ENCODE assay signal across 2 cellular contexts in the genomic region with DNA sequence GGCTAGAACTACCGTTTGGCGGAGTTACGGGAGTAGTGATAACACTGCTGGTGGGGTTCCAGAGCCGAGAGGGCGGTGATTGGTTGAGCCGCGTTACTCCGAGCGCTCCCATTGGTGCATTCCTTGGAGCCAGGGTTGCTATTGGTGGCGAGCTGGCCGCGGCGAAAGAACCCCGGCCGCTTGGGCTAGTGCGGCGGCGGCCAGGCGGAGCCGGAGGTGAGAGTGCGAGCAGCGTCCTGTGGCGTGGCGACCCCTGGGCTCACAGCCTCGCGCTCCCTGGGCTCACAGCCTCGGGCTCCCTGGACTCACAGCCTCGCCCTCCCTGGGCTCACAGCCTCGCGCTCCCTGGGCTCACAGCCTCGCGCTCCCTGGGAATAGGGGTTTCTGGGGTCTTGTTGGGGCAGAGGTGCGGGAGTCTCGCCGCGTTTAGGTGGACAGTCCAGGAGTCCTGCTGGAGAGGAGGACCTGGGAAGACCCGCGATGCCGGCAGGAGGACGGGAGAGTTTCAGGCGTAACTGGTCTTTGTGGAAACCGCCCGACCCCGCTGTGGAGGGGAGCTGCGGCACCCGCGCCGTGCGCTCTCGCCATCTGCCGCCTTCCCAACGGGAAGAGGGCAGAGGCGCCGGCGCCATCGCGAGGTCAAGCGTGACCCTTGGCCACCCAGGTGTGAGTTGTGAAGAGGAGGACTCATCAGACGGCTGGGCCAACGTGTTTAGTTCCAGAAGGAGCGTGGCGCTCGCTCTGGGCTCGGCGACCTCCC.
TF ChIP-seq lines count a peak whose summit lies in the region.

No MANE protein-coding gene starts in this region.

TF ChIP-seq in SK-N-SH, 30 proteins besides CTCF, POLR2A, EP300 and RAD21:
- TF ChIP-seq RFX5 (IDR thresholded peaks at IDR 0.05; ENCODE audit: low read length) = no peak
- TF ChIP-seq TCF12 (IDR thresholded peaks at IDR 0.05) = no peak
- no peak for TF ChIP-seq PBX3 (IDR thresholded peaks at IDR 0.05)
- TF ChIP-seq, protein P1, sequence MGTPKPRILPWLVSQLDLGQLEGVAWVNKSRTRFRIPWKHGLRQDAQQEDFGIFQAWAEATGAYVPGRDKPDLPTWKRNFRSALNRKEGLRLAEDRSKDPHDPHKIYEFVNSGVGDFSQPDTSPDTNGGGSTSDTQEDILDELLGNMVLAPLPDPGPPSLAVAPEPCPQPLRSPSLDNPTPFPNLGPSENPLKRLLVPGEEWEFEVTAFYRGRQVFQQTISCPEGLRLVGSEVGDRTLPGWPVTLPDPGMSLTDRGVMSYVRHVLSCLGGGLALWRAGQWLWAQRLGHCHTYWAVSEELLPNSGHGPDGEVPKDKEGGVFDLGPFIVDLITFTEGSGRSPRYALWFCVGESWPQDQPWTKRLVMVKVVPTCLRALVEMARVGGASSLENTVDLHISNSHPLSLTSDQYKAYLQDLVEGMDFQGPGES (IDR thresholded peaks at IDR 0.05; ENCODE audit: low read depth, low read length) = no peak
- TF ChIP-seq FOSL2 (IDR thresholded peaks at IDR 0.05; ENCODE audit: borderline replicate concordance, low read depth) = no peak
- TF ChIP-seq POLR2AphosphoS5 (IDR thresholded peaks at IDR 0.05; ENCODE audit: low read depth, low read length) = no peak
- TF ChIP-seq, protein P2, sequence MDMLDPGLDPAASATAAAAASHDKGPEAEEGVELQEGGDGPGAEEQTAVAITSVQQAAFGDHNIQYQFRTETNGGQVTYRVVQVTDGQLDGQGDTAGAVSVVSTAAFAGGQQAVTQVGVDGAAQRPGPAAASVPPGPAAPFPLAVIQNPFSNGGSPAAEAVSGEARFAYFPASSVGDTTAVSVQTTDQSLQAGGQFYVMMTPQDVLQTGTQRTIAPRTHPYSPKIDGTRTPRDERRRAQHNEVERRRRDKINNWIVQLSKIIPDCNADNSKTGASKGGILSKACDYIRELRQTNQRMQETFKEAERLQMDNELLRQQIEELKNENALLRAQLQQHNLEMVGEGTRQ (IDR thresholded peaks at IDR 0.05; ENCODE audit: borderline replicate concordance, low read depth, low read length) = no peak

TF ChIP-seq in SK-N-SH treated with all-trans-retinoic acid at 6 μM for 48 hours, 23 proteins besides CTCF, POLR2A, EP300 and RAD21:
- no peak for TF ChIP-seq OSR1 (CRISPR knock-in tag; IDR thresholded peaks at IDR 0.05)
- no peak for TF ChIP-seq GLIS3 (CRISPR knock-in tag; IDR thresholded peaks at IDR 0.05)
- TF ChIP-seq CSRNP3 (CRISPR knock-in tag; IDR thresholded peaks at IDR 0.05) = no peak
- no peak for TF ChIP-seq RARB (CRISPR knock-in tag; IDR thresholded peaks at IDR 0.05)
- no peak for TF ChIP-seq ESRRG (CRISPR knock-in tag; IDR thresholded peaks at IDR 0.05)
- TF ChIP-seq ARNTL (CRISPR knock-in tag; IDR thresholded peaks at IDR 0.05; ENCODE audit: borderline replicate concordance, low read depth) = no peak
- TF ChIP-seq, protein P3, sequence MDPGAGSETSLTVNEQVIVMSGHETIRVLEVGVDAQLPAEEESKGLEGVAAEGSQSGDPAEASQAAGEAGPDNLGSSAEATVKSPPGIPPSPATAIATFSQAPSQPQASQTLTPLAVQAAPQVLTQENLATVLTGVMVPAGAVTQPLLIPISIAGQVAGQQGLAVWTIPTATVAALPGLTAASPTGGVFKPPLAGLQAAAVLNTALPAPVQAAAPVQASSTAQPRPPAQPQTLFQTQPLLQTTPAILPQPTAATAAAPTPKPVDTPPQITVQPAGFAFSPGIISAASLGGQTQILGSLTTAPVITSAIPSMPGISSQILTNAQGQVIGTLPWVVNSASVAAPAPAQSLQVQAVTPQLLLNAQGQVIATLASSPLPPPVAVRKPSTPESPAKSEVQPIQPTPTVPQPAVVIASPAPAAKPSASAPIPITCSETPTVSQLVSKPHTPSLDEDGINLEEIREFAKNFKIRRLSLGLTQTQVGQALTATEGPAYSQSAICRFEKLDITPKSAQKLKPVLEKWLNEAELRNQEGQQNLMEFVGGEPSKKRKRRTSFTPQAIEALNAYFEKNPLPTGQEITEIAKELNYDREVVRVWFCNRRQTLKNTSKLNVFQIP (CRISPR knock-in tag; IDR thresholded peaks at IDR 0.05; ENCODE audit: borderline replicate concordance, low read depth) = no peak
- no peak for TF ChIP-seq ZNF8 (CRISPR knock-in tag; IDR thresholded peaks at IDR 0.05)
- TF ChIP-seq ZFP30 (CRISPR knock-in tag; IDR thresholded peaks at IDR 0.05) = no peak
- TF ChIP-seq SNAI2 (CRISPR knock-in tag; IDR thresholded peaks at IDR 0.05) = no peak
- no peak for TF ChIP-seq ZNF70 (CRISPR knock-in tag; IDR thresholded peaks at IDR 0.05)
- TF ChIP-seq CREB5 (CRISPR knock-in tag; IDR thresholded peaks at IDR 0.05; ENCODE audit: low read depth) = no peak
- no peak for TF ChIP-seq ZNF565 (CRISPR knock-in tag; conservative IDR thresholded peaks at IDR 0.05; ENCODE audit: low read depth)
- TF ChIP-seq, protein P4, sequence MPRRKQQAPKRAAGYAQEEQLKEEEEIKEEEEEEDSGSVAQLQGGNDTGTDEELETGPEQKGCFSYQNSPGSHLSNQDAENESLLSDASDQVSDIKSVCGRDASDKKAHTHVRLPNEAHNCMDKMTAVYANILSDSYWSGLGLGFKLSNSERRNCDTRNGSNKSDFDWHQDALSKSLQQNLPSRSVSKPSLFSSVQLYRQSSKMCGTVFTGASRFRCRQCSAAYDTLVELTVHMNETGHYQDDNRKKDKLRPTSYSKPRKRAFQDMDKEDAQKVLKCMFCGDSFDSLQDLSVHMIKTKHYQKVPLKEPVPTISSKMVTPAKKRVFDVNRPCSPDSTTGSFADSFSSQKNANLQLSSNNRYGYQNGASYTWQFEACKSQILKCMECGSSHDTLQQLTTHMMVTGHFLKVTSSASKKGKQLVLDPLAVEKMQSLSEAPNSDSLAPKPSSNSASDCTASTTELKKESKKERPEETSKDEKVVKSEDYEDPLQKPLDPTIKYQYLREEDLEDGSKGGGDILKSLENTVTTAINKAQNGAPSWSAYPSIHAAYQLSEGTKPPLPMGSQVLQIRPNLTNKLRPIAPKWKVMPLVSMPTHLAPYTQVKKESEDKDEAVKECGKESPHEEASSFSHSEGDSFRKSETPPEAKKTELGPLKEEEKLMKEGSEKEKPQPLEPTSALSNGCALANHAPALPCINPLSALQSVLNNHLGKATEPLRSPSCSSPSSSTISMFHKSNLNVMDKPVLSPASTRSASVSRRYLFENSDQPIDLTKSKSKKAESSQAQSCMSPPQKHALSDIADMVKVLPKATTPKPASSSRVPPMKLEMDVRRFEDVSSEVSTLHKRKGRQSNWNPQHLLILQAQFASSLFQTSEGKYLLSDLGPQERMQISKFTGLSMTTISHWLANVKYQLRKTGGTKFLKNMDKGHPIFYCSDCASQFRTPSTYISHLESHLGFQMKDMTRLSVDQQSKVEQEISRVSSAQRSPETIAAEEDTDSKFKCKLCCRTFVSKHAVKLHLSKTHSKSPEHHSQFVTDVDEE (CRISPR knock-in tag; IDR thresholded peaks at IDR 0.05) = no peak
- TF ChIP-seq TOX (CRISPR knock-in tag; IDR thresholded peaks at IDR 0.05; ENCODE audit: borderline replicate concordance) = no peak
